ENCODE assay signal across 8 cellular contexts in the genomic region with DNA sequence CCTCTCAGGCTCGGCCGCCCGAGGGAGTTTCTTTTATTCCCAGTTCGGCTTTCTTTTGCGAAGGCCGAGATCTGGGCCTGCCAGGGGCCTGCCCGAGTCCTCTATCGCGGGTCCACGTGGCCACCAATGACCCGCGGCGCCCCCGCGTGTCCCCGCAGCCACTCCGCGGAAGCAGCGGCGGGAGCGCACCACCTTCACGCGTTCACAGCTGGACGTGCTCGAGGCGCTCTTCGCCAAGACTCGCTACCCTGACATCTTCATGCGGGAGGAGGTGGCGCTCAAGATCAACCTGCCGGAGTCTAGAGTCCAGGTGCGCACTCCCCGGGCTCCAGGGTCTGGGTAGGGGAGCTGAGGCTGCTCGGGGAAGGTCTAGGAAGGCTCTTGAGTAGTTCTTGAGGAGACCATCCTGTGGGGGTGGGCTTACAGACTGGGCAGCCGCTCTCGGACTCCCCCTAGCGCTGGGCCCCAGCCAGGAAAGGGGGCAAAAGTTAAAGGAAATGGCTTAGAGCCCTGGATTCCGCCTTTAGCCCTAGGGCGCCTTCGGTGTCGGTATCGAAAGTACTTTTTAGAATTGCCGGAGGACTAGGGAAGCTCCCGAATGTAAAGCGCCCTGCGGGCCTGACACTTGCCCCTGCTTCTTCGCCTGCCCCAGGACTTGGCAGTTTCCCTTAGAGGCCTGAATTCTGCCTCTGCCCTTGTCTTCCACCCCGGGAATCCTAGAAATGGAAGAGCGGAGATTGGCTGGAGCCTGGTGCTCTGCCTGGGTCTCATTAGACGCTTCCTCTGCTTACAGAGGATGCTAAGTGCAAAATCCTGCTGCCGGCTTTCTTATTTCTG. TPM values are rescaled to one million over a fixed set of nuclear protein-coding genes. Genes with fewer than 3 reads are reported as not detected.
DNase-seq lines count a peak whose midpoint lies in the region; ATAC-seq lines count a peak whose summit lies in the region.

No MANE protein-coding gene starts in this region.

- H3K9me3 Mint-ChIP-seq in activated T-helper 2 cell treated with anti-CD3 and anti-CD28 coated beads, Interferon-gamma antibody, Interleukin-2, Interleukin-4, amounts not matched to agents 10 μg/mL and 5 μg/mL and 100 μg/mL, durations not matched to agents 14 hours and 24 hours and 36 hours: no peaks in the 10 kb centered on the region

- H3K4me3 ChIP-seq in subcutaneous abdominal adipose tissue (ENCODE audit: low read depth in 1 of 5, low read length in 5 of 5) (peak overlapping the region; percentile 28 to 63 (median 51)), SJCRH30 (no peak overlapping the region)

- peak; percentile 70 for DNase-seq in activated CD8-positive, alpha-beta memory T cell treated with anti-CD3 and anti-CD28 coated beads for 24 hours
- no peak for DNase-seq in activated CD8-positive, alpha-beta memory T cell treated with anti-CD3 and anti-CD28 coated beads, Interleukin-2, amount 50 U/mL, for 4 hours
- no peak for DNase-seq in activated T-helper 2 cell treated with anti-CD3 and anti-CD28 coated beads, Interferon-gamma antibody, Interleukin-2, Interleukin-4, amounts not matched to agents 10 μg/mL and 5 μg/mL and 100 μg/mL, durations not matched to agents 14 hours and 24 hours and 36 hours (ENCODE audit: low spot score)
- DNase-seq in islet precursor cell (peak; percentile 85), HuH-7.5 (ENCODE audit: low spot score) (no peak), SJCRH30 (no peak)

- ATAC-seq in HG03135 (IDR thresholded peaks at IDR 0.05; ENCODE audit: unreplicated experiment): no peak

- H3K27ac ChIP-seq in subcutaneous abdominal adipose tissue (ENCODE audit: low read depth, low read length) (no peak overlapping the region), SJCRH30 (no peak overlapping the region)

- peaks cover 0 to 6% (median 0%) of the 10 kb centered on the region in 5 donors for H3K9me3 ChIP-seq in subcutaneous abdominal adipose tissue (ENCODE audit: control insufficient read depth in 5 of 5, low read length in 5 of 5)
- H3K9me3 ChIP-seq in SJCRH30 (replicated peaks): no peaks in the 10 kb centered on the region

- H3K36me3 ChIP-seq in subcutaneous abdominal adipose tissue (ENCODE audit: control insufficient read depth in 5 of 5, insufficient read depth in 5 of 5, low read length in 5 of 5) (no peaks in the 10 kb centered on the region), SJCRH30 (peaks cover 39% of the 10 kb centered on the region)

- peaks cover 82% of the 10 kb centered on the region for H3K27me3 Mint-ChIP-seq in activated T-helper 2 cell treated with anti-CD3 and anti-CD28 coated beads, Interferon-gamma antibody, Interleukin-2, Interleukin-4, amounts not matched to agents 10 μg/mL and 5 μg/mL and 100 μg/mL, durations not matched to agents 14 hours and 24 hours and 36 hours (ENCODE audit: low read depth)

- H3K9ac ChIP-seq in subcutaneous abdominal adipose tissue (ENCODE audit: low read length in 5 of 5): no peak overlapping the region

- H3K27me3 ChIP-seq in subcutaneous abdominal adipose tissue (ENCODE audit: control insufficient read depth in 5 of 5, insufficient read depth in 4 of 5, low read length in 5 of 5) (peaks cover 55 to 84% (median 77%) of the 10 kb centered on the region in 5 donors), SJCRH30 (no peaks in the 10 kb centered on the region)

- intact Hi-C loops in activated T-helper 2 cell treated with anti-CD3 and anti-CD28 coated beads, Interferon-gamma antibody, Interleukin-2, Interleukin-4, amounts not matched to agents 10 μg/mL and 5 μg/mL and 100 μg/mL, durations not matched to agents 14 hours and 24 hours and 36 hours (cut with micrococcal nuclease): loop anchor here (5.0 to 10.0 kb wide), 2 partner anchors 371 to 597 kb away; no protein-coding TSS in a partner anchor

- no peaks in the 10 kb centered on the region for H3K36me3 Mint-ChIP-seq in activated T-helper 2 cell treated with anti-CD3 and anti-CD28 coated beads, Interferon-gamma antibody, Interleukin-2, Interleukin-4, amounts not matched to agents 10 μg/mL and 5 μg/mL and 100 μg/mL, durations not matched to agents 14 hours and 24 hours and 36 hours (ENCODE audit: low read depth)

- no peak overlapping the region for H3K27ac Mint-ChIP-seq in activated T-helper 2 cell treated with anti-CD3 and anti-CD28 coated beads, Interferon-gamma antibody, Interleukin-2, Interleukin-4, amounts not matched to agents 10 μg/mL and 5 μg/mL and 100 μg/mL, durations not matched to agents 14 hours and 24 hours and 36 hours

- peaks cover 4 to 86% (median 66%) of the 10 kb centered on the region in 5 donors for H3K4me1 ChIP-seq in subcutaneous abdominal adipose tissue (ENCODE audit: control insufficient read depth in 5 of 5, insufficient read depth in 5 of 5, low read length in 5 of 5)
- no peaks in the 10 kb centered on the region for H3K4me1 ChIP-seq in SJCRH30

- peak overlapping the region; percentile 38 for H3K4me3 Mint-ChIP-seq in activated T-helper 2 cell treated with anti-CD3 and anti-CD28 coated beads, Interferon-gamma antibody, Interleukin-2, Interleukin-4, amounts not matched to agents 10 μg/mL and 5 μg/mL and 100 μg/mL, durations not matched to agents 14 hours and 24 hours and 36 hours (ENCODE audit: low read depth)

- H3K4me1 Mint-ChIP-seq in activated T-helper 2 cell treated with anti-CD3 and anti-CD28 coated beads, Interferon-gamma antibody, Interleukin-2, Interleukin-4, amounts not matched to agents 10 μg/mL and 5 μg/mL and 100 μg/mL, durations not matched to agents 14 hours and 24 hours and 36 hours (ENCODE audit: low read depth): peaks cover 44% of the 10 kb centered on the region

RNA-seq across cellular contexts. Expression of gene OTX1, which starts 3.5 kb away (rescaled TPM):
- total RNA-seq in activated T-helper 2 cell treated with anti-CD3 and anti-CD28 coated beads, Interferon-gamma antibody, Interleukin-2, Interleukin-4, amounts not matched to agents 10 μg/mL and 5 μg/mL and 100 μg/mL, durations not matched to agents 14 hours and 24 hours and 36 hours: not detected in 2 replicates
- total RNA-seq in SJCRH30 (2014; rRNA removed; shearing (Covaris generic)): 4.1 and 4.3 TPM in 2 replicates

Comparison
In these comparisons a context has a peak if more than half of its experiments do, and no peak if none do; other contexts are left out.
1. DNase-seq: peak in activated CD8-positive, alpha-beta memory T cell treated with anti-CD3 and anti-CD28 coated beads for 24 hours (single experiment) and islet precursor cell (single experiment); none in activated CD8-positive, alpha-beta memory T cell treated with anti-CD3 and anti-CD28 coated beads, Interleukin-2, amount 50 U/mL, for 4 hours (single experiment), activated T-helper 2 cell treated with anti-CD3 and anti-CD28 coated beads, Interferon-gamma antibody, Interleukin-2, Interleukin-4, amounts not matched to agents 10 μg/mL and 5 μg/mL and 100 μg/mL, durations not matched to agents 14 hours and 24 hours and 36 hours (single experiment), HuH-7.5 (single experiment) and SJCRH30 (0 of 2).